19 cellular contexts compared by ENCODE assay signal in the genomic region with DNA sequence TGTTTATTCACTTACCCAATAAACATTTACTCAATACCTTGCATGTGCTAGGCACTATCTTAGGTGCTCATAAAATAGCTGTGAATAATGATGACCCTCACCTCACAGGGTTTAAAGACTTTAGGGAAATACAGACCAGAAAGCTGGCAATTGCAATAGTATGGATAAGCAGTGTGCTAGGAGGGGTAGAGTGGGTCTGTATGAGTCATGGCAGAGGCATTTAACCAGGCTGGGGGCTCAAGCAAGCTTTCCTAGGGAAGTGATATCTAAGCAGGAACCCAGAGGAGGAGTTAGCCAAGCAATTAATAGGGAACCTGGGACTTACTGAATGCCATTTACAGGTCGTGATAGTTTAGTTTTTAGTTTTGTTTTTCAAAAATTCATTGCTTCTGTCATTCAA.
"Had no signal": no experiment of that assay in that cellular context is flagged by ENCODE, and none has a peak within 500 bp of the region (broad histone marks: within the 10 kb centered on the region; RNA-seq: fewer than 3 reads in every experiment).

No MANE protein-coding gene starts in this region.

- H2AFZ ChIP-seq: parathyroid adenoma had no signal

- H3K27me3 Mint-ChIP-seq: activated T-cell treated with anti-CD3 and anti-CD28 coated beads, Interleukin-2, amount 50 U/mL, for 24 hours; brain; central memory CD8-positive, alpha-beta T cell had no signal

- ATAC-seq: activated CD4-positive, CD25-positive, alpha-beta regulatory T cell treated with anti-CD3 and anti-CD28 coated beads, Interleukin-2, amount 50 U/mL, for 24 hours; activated naive CD4-positive, alpha-beta T cell treated with anti-CD3 and anti-CD28 coated beads, Interleukin-2, amount 50 U/mL, for 72 hours; gastrocnemius medialis had no signal

- H3K4me1 ChIP-seq: gastrocnemius medialis, left ventricle myocardium inferior, parathyroid adenoma, right atrium auricular region, stomach, vagina had no signal

- H3K27ac ChIP-seq: epithelial cell of prostate, gastrocnemius medialis, left ventricle myocardium inferior, parathyroid adenoma, right atrium auricular region, stomach, thoracic aorta, vagina had no signal

- H3K36me3 ChIP-seq: gastrocnemius medialis, left ventricle myocardium inferior, right atrium auricular region, stomach, thoracic aorta, vagina had no signal

- H3K27me3 ChIP-seq: gastrocnemius medialis, right atrium auricular region, stomach, vagina had no signal

- H3K79me2 ChIP-seq: parathyroid adenoma had no signal

- H3K4me3 ChIP-seq: gastrocnemius medialis, left ventricle myocardium inferior, right atrium auricular region, stomach, thoracic aorta, vagina had no signal

- H3K36me3 Mint-ChIP-seq: brain, memory B cell had no signal

- H3K4me3 Mint-ChIP-seq: activated T-cell treated with anti-CD3 and anti-CD28 coated beads, Interleukin-2, amount 50 U/mL, for 24 hours; brain; central memory CD8-positive, alpha-beta T cell; memory B cell had no signal

- DNase-seq: activated effector memory CD4-positive, alpha-beta T cell treated with anti-CD3 and anti-CD28 coated beads, Interleukin-2, amount 50 U/mL, for 16 hours; activated T-cell treated with anti-CD3 and anti-CD28 coated beads, Interleukin-2, amount 50 U/mL, for 24 hours; amniotic stem cell; cortex of kidney; effector memory CD4-positive, alpha-beta T cell; gastrocnemius medialis; left ventricle myocardium inferior; small intestine; stomach had no signal

- H3K27ac Mint-ChIP-seq: activated naive CD4-positive, alpha-beta T cell treated with anti-CD3 and anti-CD28 coated beads, Interleukin-2, amount 50 U/mL, for 72 hours; activated T-cell treated with anti-CD3 and anti-CD28 coated beads, Interleukin-2, amount 50 U/mL, for 24 hours; brain; memory B cell had no signal

- H3K4me1 Mint-ChIP-seq: brain; central memory CD8-positive, alpha-beta T cell; memory B cell had no signal

- H3K9ac ChIP-seq: parathyroid adenoma had no signal

- H3K9me3 ChIP-seq: gastrocnemius medialis, right atrium auricular region, thoracic aorta, vagina had no signal
